Comparison of ENCODE assay signal across 1 cellular context in the genomic region with DNA sequence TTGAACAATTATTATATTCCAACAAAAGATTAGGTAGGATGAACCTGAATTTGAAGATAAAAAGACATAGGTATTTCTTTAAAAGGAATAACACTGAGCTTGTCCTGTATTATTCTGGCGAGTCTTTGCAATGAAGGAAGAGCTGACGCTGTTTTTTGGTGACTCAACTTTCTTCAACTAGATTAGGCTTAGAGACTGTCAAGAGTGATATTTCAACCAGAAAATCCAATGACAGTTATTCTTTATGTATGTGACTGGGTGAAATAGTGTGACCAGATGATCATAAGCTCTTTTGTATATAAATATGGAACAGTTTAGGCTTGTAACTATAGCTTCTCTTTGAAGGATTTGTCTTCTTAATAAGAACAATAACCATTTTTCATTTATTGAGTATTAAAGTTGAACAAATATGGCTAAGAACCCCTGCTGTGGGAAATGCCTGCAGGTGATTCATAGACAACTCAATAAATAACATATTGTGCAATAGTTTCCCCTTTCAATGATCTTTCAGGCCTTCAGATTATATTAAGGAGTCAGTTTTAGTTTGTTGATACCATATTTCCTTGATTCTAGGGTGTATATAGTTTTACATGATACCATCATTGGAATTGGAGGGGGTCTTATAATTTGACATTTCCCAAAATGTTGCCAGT.
TF ChIP-seq lines count a peak whose summit lies in the region.

No MANE protein-coding gene starts in this region.

TF ChIP-seq in A549, 52 proteins besides CTCF, POLR2A, EP300 and RAD21 (continued from another document):
- TF ChIP-seq, protein P1, sequence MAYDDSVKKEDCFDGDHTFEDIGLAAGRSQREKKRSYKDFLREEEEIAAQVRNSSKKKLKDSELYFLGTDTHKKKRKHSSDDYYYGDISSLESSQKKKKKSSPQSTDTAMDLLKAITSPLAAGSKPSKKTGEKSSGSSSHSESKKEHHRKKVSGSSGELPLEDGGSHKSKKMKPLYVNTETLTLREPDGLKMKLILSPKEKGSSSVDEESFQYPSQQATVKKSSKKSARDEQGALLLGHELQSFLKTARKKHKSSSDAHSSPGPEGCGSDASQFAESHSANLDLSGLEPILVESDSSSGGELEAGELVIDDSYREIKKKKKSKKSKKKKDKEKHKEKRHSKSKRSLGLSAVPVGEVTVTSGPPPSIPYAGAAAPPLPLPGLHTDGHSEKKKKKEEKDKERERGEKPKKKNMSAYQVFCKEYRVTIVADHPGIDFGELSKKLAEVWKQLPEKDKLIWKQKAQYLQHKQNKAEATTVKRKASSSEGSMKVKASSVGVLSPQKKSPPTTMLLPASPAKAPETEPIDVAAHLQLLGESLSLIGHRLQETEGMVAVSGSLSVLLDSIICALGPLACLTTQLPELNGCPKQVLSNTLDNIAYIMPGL (CRISPR knock-in tag; IDR thresholded peaks at IDR 0.05; ENCODE audit: borderline replicate concordance) = no peak
- peak; percentile 83 to 95 for TF ChIP-seq CEBPB (IDR thresholded peaks at IDR 0.05)
- TF ChIP-seq, protein P2, sequence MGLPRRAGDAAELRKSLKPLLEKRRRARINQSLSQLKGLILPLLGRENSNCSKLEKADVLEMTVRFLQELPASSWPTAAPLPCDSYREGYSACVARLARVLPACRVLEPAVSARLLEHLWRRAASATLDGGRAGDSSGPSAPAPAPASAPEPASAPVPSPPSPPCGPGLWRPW (IDR thresholded peaks at IDR 0.05) = no peak
- TF ChIP-seq, protein P3, sequence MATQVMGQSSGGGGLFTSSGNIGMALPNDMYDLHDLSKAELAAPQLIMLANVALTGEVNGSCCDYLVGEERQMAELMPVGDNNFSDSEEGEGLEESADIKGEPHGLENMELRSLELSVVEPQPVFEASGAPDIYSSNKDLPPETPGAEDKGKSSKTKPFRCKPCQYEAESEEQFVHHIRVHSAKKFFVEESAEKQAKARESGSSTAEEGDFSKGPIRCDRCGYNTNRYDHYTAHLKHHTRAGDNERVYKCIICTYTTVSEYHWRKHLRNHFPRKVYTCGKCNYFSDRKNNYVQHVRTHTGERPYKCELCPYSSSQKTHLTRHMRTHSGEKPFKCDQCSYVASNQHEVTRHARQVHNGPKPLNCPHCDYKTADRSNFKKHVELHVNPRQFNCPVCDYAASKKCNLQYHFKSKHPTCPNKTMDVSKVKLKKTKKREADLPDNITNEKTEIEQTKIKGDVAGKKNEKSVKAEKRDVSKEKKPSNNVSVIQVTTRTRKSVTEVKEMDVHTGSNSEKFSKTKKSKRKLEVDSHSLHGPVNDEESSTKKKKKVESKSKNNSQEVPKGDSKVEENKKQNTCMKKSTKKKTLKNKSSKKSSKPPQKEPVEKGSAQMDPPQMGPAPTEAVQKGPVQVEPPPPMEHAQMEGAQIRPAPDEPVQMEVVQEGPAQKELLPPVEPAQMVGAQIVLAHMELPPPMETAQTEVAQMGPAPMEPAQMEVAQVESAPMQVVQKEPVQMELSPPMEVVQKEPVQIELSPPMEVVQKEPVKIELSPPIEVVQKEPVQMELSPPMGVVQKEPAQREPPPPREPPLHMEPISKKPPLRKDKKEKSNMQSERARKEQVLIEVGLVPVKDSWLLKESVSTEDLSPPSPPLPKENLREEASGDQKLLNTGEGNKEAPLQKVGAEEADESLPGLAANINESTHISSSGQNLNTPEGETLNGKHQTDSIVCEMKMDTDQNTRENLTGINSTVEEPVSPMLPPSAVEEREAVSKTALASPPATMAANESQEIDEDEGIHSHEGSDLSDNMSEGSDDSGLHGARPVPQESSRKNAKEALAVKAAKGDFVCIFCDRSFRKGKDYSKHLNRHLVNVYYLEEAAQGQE (IDR thresholded peaks at IDR 0.05) = no peak
